In the genomic region with DNA sequence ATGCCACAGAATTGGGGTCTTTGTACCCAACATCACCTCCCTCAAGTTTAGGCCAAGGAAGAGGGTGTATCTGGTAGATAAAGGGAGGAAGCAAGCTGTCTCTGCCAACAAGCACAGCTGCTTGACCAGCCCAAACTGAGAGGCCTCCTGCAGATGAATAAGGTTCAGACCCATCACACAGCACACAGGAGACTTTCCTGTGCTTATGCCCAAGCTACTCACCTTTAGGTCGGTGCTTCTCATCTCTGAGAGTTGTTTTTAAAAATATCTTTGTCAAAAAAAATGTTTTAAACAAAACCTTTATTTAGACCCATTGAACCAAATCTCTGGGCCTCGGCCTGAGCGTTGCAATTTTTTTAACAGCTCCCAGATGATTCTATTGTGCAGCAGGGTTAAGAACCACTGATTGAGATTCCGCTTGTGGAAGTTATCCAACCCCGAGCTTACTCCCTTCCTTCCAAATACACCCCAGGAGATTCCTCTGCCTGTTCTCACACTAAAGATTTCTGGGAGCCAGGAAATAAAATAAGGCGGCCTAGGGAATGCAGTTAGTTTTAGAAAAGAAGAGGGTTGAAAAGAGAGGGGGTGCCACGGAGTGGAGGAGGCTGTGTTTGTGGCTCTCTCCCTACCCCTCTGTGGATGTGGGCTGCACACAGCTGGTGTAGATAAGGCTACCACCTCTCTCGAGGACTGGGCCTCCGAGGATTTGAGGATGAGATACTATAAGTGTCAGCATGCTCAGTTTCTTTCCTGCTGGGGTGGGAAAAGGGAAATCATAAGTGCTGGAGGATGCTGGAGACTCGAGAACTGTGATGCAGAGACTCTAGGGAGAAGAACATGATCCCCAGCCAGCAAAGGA, we compare ENCODE assay signal across 10 cellular contexts. TPM values are rescaled to one million over a fixed set of nuclear protein-coding genes. Genes with fewer than 3 reads are reported as not detected.
DNase-seq lines count a peak whose midpoint lies in the region; ATAC-seq and TF ChIP-seq lines count a peak whose summit lies in the region.
"Had no signal": no experiment of that assay in that cellular context is flagged by ENCODE, and none has a peak within 500 bp of the region (broad histone marks: within the 10 kb centered on the region; RNA-seq: fewer than 3 reads in every experiment).

No MANE protein-coding gene starts in this region.

- ATAC-seq in GM21390 (IDR thresholded peaks at IDR 0.05; ENCODE audit: unreplicated experiment) (peak; percentile 42), heart left ventricle (peak; percentile 12 to 69 (median 22)), foreskin keratinocyte (no peak), HG02623 (IDR thresholded peaks at IDR 0.05; ENCODE audit: unreplicated experiment) (no peak)
- ATAC-seq: PC-3 had no signal

- H3K4me1 ChIP-seq in OCI-LY7 (ENCODE audit: insufficient read depth, low read length, poor library complexity, severe bottlenecking) = peaks cover 52% of the 10 kb centered on the region
- H3K4me1 ChIP-seq in heart left ventricle = peaks cover 0 to 85% (median 50%) of the 10 kb centered on the region in 12 donors
- H3K4me1 ChIP-seq in stomach smooth muscle (ENCODE audit: control insufficient read depth, insufficient read depth, low read length) = peaks cover 26% of the 10 kb centered on the region
- peaks cover 11% of the 10 kb centered on the region for H3K4me1 ChIP-seq in foreskin keratinocyte

- H3K9me2 ChIP-seq in OCI-LY7 (ENCODE audit: insufficient read depth, low read length) = no peaks in the 10 kb centered on the region

- H2AFZ ChIP-seq in OCI-LY7 (ENCODE audit: low read length) = peak overlapping the region; percentile 94

- H3K36me3 ChIP-seq in OCI-LY7 (ENCODE audit: insufficient read depth, low read length) (no peaks in the 10 kb centered on the region), heart left ventricle (no peaks in the 10 kb centered on the region), stomach smooth muscle (ENCODE audit: control insufficient read depth in 2 of 2, insufficient read depth in 2 of 2, low read length in 2 of 2) (no peaks in the 10 kb centered on the region)

- 34 to 50% (median 48%) methylated on average over 10 of the region's 10 CpGs for WGBS in heart left ventricle, 4 donors

- no peaks in the 10 kb centered on the region for H3K79me2 ChIP-seq in OCI-LY7 (ENCODE audit: insufficient read depth, low read depth, low read length)

- H3K4me2 ChIP-seq in OCI-LY7 (ENCODE audit: low read length) = peak overlapping the region; percentile 70

- POLR2A ChIA-PET in OCI-LY7 (lab: Charles Lee) = interaction anchor here (0.6 to 3.1 kb wide), 8 partner anchors 11 to 861 kb away, joined by 3 to 19 read pairs (median 4); partner anchors contain the start of gene SP3

- H3K9ac ChIP-seq in stomach smooth muscle (ENCODE audit: low read length in 2 of 2) = no peak overlapping the region

- CTCF ChIA-PET in OCI-LY7 (lab: Charles Lee; ENCODE audit: unreplicated experiment) = no interaction called here

- DNase-seq in OCI-LY7 (ENCODE audit: low spot score) (peak; percentile 74), heart left ventricle (peak in 2 of 5 donors; percentile 44 to 64), middle frontal gyrus (ENCODE audit: extremely low spot score, low spot score) (no peak), foreskin keratinocyte (no peak)
- DNase-seq in activated CD4-positive, alpha-beta T cell treated with anti-CD3 and anti-CD28 coated beads, Interleukin-2, amount 50 U/mL, for 48 hours = no peak
- DNase-seq: activated CD4-positive, alpha-beta memory T cell treated with anti-CD3 and anti-CD28 coated beads for 36 hours; PC-3 had no signal

- TF ChIP-seq CTCF in OCI-LY7 (conservative IDR thresholded peaks at IDR 0.05; ENCODE audit: low read length) (no peak), heart left ventricle (IDR thresholded peaks at IDR 0.05) (no peak), foreskin keratinocyte (conservative IDR thresholded peaks at IDR 0.05) (no peak)

- no TSS peak for BruUV-seq in OCI-LY7 (replicated peaks; lab: Mats Ljungman, UMichigan)

- TF ChIP-seq POLR2A in heart left ventricle (IDR thresholded peaks at IDR 0.05) = no peak

- H3K27me3 ChIP-seq in heart left ventricle (no peaks in the 10 kb centered on the region), stomach smooth muscle (ENCODE audit: control insufficient read depth in 1 of 2, insufficient read depth in 2 of 2, low read length in 2 of 2) (no peaks in the 10 kb centered on the region), foreskin keratinocyte (peaks cover 4% of the 10 kb centered on the region)

- peak overlapping the region; percentile 82 for H3K27ac ChIP-seq in OCI-LY7 (ENCODE audit: low read depth, low read length, poor library complexity, severe bottlenecking)
- H3K27ac ChIP-seq in heart left ventricle = peak overlapping the region; percentile 28 to 85 (median 68)
- peak overlapping the region; percentile 60 for H3K27ac ChIP-seq in stomach smooth muscle (ENCODE audit: low read length)
- no peak overlapping the region for H3K27ac ChIP-seq in foreskin keratinocyte

- intact Hi-C loops in OCI-LY7 (cut with micrococcal nuclease; ENCODE audit: unreplicated experiment) = loop anchor here (1.0 kb wide), 1 partner anchor 25 kb away; the partner anchor contains the start of gene SP3
- intact Hi-C loops in heart left ventricle (cut with DNase I) = loop anchor here in 4 of 10 donors (2.0 to 10.0 kb wide), 5 partner anchors 35 to 105 kb away; no protein-coding TSS in a partner anchor

- no peaks in the 10 kb centered on the region for H4K20me1 ChIP-seq in OCI-LY7 (ENCODE audit: insufficient read depth, low read length)

- H3K9me3 ChIP-seq in OCI-LY7 (ENCODE audit: low read length) (no peaks in the 10 kb centered on the region), heart left ventricle (no peaks in the 10 kb centered on the region), stomach smooth muscle (ENCODE audit: control insufficient read depth in 2 of 2, low read length in 2 of 2) (no peaks in the 10 kb centered on the region)

- H3K4me3 ChIP-seq in OCI-LY7 (ENCODE audit: low read depth, low read length, poor library complexity, severe bottlenecking) = peak overlapping the region; percentile 37
- H3K4me3 ChIP-seq in heart left ventricle = peak overlapping the region in 1 of 12 donors; percentile 19
- H3K4me3 ChIP-seq in stomach smooth muscle (ENCODE audit: low read length in 2 of 2) = no peak overlapping the region

RNA-seq across cellular contexts. Expression of gene SP3, which starts 24.9 kb away (rescaled TPM):
- 129 and 150 TPM in 2 replicates for total RNA-seq in OCI-LY7 (2014; rRNA removed; shearing (Covaris generic))
- total RNA-seq in OCI-LY7 (2022) (115 and 127 TPM in 2 replicates), heart left ventricle (10 to 100 TPM; 32.2 to 61.5 (median 42.0) TPM), foreskin keratinocyte (63.9 and 64.1 TPM in 2 replicates)
- polyA plus RNA-seq in heart left ventricle (10 to 100 TPM in 1 of 2 donors, 1 to 10 TPM in 1; 6.9 to 20.2 TPM), foreskin keratinocyte (10.2 and 13.0 TPM in 2 replicates)

Comparison
In these comparisons a context has a peak if more than half of its experiments do, and no peak if none do; other contexts are left out.
1. ATAC-seq: peak in GM21390 (single experiment) and heart left ventricle (4 of 4); none in foreskin keratinocyte (single experiment) and HG02623 (single experiment).